10 cellular contexts compared by ENCODE assay signal in the genomic region with DNA sequence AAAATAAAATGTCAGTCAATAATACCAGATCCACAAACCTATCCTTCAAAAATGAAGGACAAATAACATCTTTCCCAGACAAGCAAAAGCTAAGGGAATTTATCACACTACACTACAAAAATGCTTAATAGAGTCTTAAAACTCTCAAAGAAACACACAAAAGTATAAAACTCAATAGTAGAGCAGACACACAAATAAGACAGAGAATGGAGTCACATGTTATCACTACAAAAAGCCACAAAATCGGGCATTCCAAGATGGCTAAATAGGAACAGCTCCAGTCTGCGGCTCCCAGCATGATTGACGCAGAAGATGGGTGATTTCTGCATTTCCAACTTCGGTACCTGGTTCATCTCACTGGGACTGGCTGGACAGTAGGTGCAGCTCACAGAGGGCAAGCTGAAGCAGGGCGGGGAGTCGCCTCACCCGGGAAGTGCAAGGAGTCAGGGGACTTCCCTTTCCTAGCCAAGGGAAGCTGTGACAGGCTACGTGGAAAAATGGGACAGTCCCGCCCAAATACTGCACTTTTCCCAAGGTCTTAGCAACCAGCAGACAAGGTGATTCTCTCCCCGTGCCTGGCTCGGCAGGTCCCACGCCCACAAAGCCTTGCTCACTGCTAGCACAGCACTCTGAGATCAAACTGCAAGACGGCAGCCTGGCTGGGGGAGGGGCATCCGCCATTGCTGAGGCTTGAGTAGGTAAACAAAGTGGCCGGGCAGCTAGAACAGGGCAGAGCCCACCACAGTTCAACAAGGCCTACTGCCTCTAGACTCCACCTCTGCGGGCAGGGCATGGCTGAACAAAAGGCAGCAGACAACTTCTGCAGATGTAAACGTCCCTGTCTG. TPM values are rescaled to one million over a fixed set of nuclear protein-coding genes. Genes with fewer than 3 reads are reported as not detected.
DNase-seq lines count a peak whose midpoint lies in the region; ATAC-seq and TF ChIP-seq lines count a peak whose summit lies in the region.
"Had no signal": no experiment of that assay in that cellular context is flagged by ENCODE, and none has a peak within 500 bp of the region (broad histone marks: within the 10 kb centered on the region; RNA-seq: fewer than 3 reads in every experiment).

No MANE protein-coding gene starts in this region.

- H3K27me3 ChIP-seq in H9 (ENCODE audit: insufficient read depth, low read length) (no peaks in the 10 kb centered on the region), Peyer's patch (no peaks in the 10 kb centered on the region), ectodermal cell (ENCODE audit: control insufficient read depth, insufficient read depth, low read length, poor library complexity, severe bottlenecking) (no peaks in the 10 kb centered on the region), tibial nerve (no peaks in the 10 kb centered on the region)

- H4K5ac ChIP-seq in H9 (ENCODE audit: insufficient read length, low read depth, low read length) = peak overlapping the region; percentile 9

- H3K4me3 ChIP-seq in Peyer's patch = peak overlapping the region in 2 of 4 donors; percentile 8 to 36
- H3K4me3 ChIP-seq in ectodermal cell (ENCODE audit: insufficient read depth, low read depth, low read length) = peak overlapping the region; percentile 10
- no peak overlapping the region for H3K4me3 ChIP-seq in tibial nerve

- H3K9me3 ChIP-seq in H9 (ENCODE audit: control insufficient read depth, low read depth, low read length) (no peaks in the 10 kb centered on the region), Peyer's patch (no peaks in the 10 kb centered on the region), ectodermal cell (ENCODE audit: control insufficient read depth, low read length) (no peaks in the 10 kb centered on the region), tibial nerve (peaks cover 0 to 33% (median under 1%) of the 10 kb centered on the region in 4 donors)

- peak; percentile 64 for DNase-seq in H9
- DNase-seq in Peyer's patch = peak; percentile 52 to 66 (median 63)
- DNase-seq in naive thymus-derived CD8-positive, alpha-beta T cell = peak in 7 of 10 donors; percentile 24 to 81 (median 59)
- DNase-seq in tibial nerve (ENCODE audit: low spot score in 2 of 2) = no peak
- DNase-seq in activated CD4-positive, CD25-positive, alpha-beta regulatory T cell (lab: John Stamatoyannopoulos, UW) = no peak
- no peak for DNase-seq in AG20443 (ENCODE audit: low spot score)

- H3K9ac ChIP-seq in H9 (ENCODE audit: extremely low read depth, insufficient read length, low read length) = peak overlapping the region; percentile 33

- peaks cover 4% of the 10 kb centered on the region for H3K23me2 ChIP-seq in H9 (ENCODE audit: insufficient read length, low read depth, low read length, poor library complexity, severe bottlenecking)

- H3K23ac ChIP-seq in H9 (ENCODE audit: insufficient read length, low read depth, low read length) = no peak overlapping the region

- no CpG with 5 or more reads among the region's 17 CpGs for WGBS in H9 (ENCODE audit: extremely low coverage, insufficient read length, low lambda C conversion rate)
- 40 to 41% methylated on average over 17 of the region's 17 CpGs for WGBS in ectodermal cell, 2 experiments
- 75 to 79% methylated on average over 15 of the region's 17 CpGs for WGBS in tibial nerve, 2 donors

- H2AK5ac ChIP-seq in H9 (ENCODE audit: insufficient read length, low read length) = no peak overlapping the region

- POLR2A ChIA-PET in naive thymus-derived CD8-positive, alpha-beta T cell (lab: Charles Lee) = interaction anchor here (0.6 to 1.7 kb wide), 4 partner anchors 46 to 187 kb away, joined by 3 to 9 read pairs (median 6); a partner anchor contains a TSS

- H4K91ac ChIP-seq in H9 (ENCODE audit: insufficient read length, low read depth, low read length) = no peak overlapping the region

- no peak overlapping the region for H2BK5ac ChIP-seq in H9 (ENCODE audit: insufficient read length, low read length)

- H2BK15ac ChIP-seq in H9 (ENCODE audit: low read depth, low read length) = no peak overlapping the region

- no peaks in the 10 kb centered on the region for H4K20me1 ChIP-seq in H9 (ENCODE audit: control insufficient read depth, insufficient read depth, insufficient read length)

- H3K36me3 ChIP-seq in Peyer's patch (no peaks in the 10 kb centered on the region), ectodermal cell (ENCODE audit: control insufficient read depth, insufficient read depth, low read length) (no peaks in the 10 kb centered on the region), tibial nerve (peaks cover 0 to 34% (median 0%) of the 10 kb centered on the region in 3 donors)

- H2BK12ac ChIP-seq in H9 (ENCODE audit: insufficient read length, low read depth, low read length) = no peak overlapping the region

- peaks cover 3% of the 10 kb centered on the region for H3K79me1 ChIP-seq in H9 (ENCODE audit: insufficient read depth, low read depth, low read length, poor library complexity, severe bottlenecking)

- H3K18ac ChIP-seq in H9 (ENCODE audit: insufficient read length, low read depth, low read length) = peak overlapping the region; percentile 77

- H3K27ac Mint-ChIP-seq in H9 = peak overlapping the region; percentile 78 to 96 (median 95)
- H3K27ac Mint-ChIP-seq in naive thymus-derived CD8-positive, alpha-beta T cell = peak overlapping the region; percentile 70 to 98 (median 91)

- no peaks in the 10 kb centered on the region; the same call in 1 of the 2 replicates for H3K79me2 ChIP-seq in H9 (ENCODE audit: insufficient read depth, low read length)

- H4K8ac ChIP-seq in H9 (replicated peaks; ENCODE audit: insufficient read length, low read depth, low read length) = no peak overlapping the region

- TF ChIP-seq POLR2A in Peyer's patch (IDR thresholded peaks at IDR 0.05) (no peak), tibial nerve (IDR thresholded peaks at IDR 0.05) (no peak)

- H2BK120ac ChIP-seq in H9 (ENCODE audit: low read depth, low read length, poor library complexity, severe bottlenecking) = no peak overlapping the region

- peaks cover 15% of the 10 kb centered on the region in 2 experiments for H3K9me3 Mint-ChIP-seq in H9
- peaks cover 0 to 28% (median 8%) of the 10 kb centered on the region in 9 donors for H3K9me3 Mint-ChIP-seq in naive thymus-derived CD8-positive, alpha-beta T cell

- H2BK20ac ChIP-seq in H9 (ENCODE audit: low read depth, low read length, poor library complexity, severe bottlenecking) = no peak overlapping the region

- H3K4ac ChIP-seq in H9 (ENCODE audit: low read depth, low read length) = no peak overlapping the region

- H3K4me3 Mint-ChIP-seq in H9 = peak overlapping the region; percentile 72 to 73
- peak overlapping the region in 8 of 10 donors; percentile 53 to 90 (median 72) for H3K4me3 Mint-ChIP-seq in naive thymus-derived CD8-positive, alpha-beta T cell

- no peaks in the 10 kb centered on the region; the same call in 1 of the 2 replicates for H3K27me3 Mint-ChIP-seq in H9 (ENCODE audit: low read depth)
- H3K27me3 Mint-ChIP-seq in naive thymus-derived CD8-positive, alpha-beta T cell = no peaks in the 10 kb centered on the region

- peak overlapping the region; percentile 56 for H3K4me2 ChIP-seq in H9 (ENCODE audit: insufficient read depth, insufficient read length, low read length)

- H3K56ac ChIP-seq in H9 (ENCODE audit: insufficient read length, low read depth, low read length) = no peak overlapping the region

- H3K27ac ChIP-seq in H9 (ENCODE audit: insufficient read length, low read depth, low read length) (no peak overlapping the region), Peyer's patch (peak overlapping the region in 2 of 4 donors; percentile 43 to 52), ectodermal cell (ENCODE audit: insufficient read depth, low read depth, low read length, poor library complexity, severe bottlenecking) (no peak overlapping the region), tibial nerve (no peak overlapping the region)
- H3K27ac ChIP-seq: epithelial cell of prostate, VCaP had no signal

- H2AFZ ChIP-seq in H9 (ENCODE audit: low read length) = no peak overlapping the region

- H3K4me1 Mint-ChIP-seq in H9 = peaks cover 15 to 17% of the 10 kb centered on the region in 2 experiments
- H3K4me1 Mint-ChIP-seq in naive thymus-derived CD8-positive, alpha-beta T cell = peaks cover 42 to 79% (median 68%) of the 10 kb centered on the region in 4 donors

- TF ChIP-seq CTCF in H9 (conservative IDR thresholded peaks at IDR 0.05) = no peak
- no peak for TF ChIP-seq CTCF in Peyer's patch (IDR thresholded peaks at IDR 0.05)
- TF ChIP-seq CTCF in tibial nerve (IDR thresholded peaks at IDR 0.05) = no peak

- H3T11ph ChIP-seq in H9 (ENCODE audit: low read length) = no peak overlapping the region

- peak overlapping the region; percentile 84; the same call in 1 of the 2 replicates for H3K14ac ChIP-seq in H9 (ENCODE audit: insufficient read depth, low read length)

- peaks cover 7 to 20% (median 8%) of the 10 kb centered on the region in 3 experiments for H3K36me3 Mint-ChIP-seq in H9 (ENCODE audit: insufficient read depth in 1 of 3, low read depth in 3 of 3)
- peaks cover 10 to 39% (median 30%) of the 10 kb centered on the region in 3 donors for H3K36me3 Mint-ChIP-seq in naive thymus-derived CD8-positive, alpha-beta T cell

- no peaks in the 10 kb centered on the region for H3K4me1 ChIP-seq in H9 (ENCODE audit: insufficient read depth, low read length)
- no peaks in the 10 kb centered on the region for H3K4me1 ChIP-seq in Peyer's patch
- H3K4me1 ChIP-seq in ectodermal cell (ENCODE audit: control insufficient read depth, insufficient read depth, low read length) = no peaks in the 10 kb centered on the region
- no peaks in the 10 kb centered on the region for H3K4me1 ChIP-seq in tibial nerve

- peak in 1 of 2 donors; percentile 76 for ATAC-seq in naive thymus-derived CD8-positive, alpha-beta T cell
- ATAC-seq in GM19351 (IDR thresholded peaks at IDR 0.05; ENCODE audit: unreplicated experiment) = no peak

- no peak for TF ChIP-seq EP300 in tibial nerve (IDR thresholded peaks at IDR 0.05)

RNA-seq across cellular contexts. Expression of a gene that starts 46.3 kb away (rescaled TPM):
- total RNA-seq in H9 (2021) (8.0 and 8.4 TPM in 2 replicates), Peyer's patch (10 to 100 TPM; 13.5 to 44.6 (median 20.2) TPM), tibial nerve (10 to 100 TPM; 26.1 to 40.0 (median 36.9) TPM)
- polyA plus RNA-seq in ectodermal cell (2013, experiment 1 of 4) = 17.4 TPM
- 22.9 TPM for polyA plus RNA-seq in ectodermal cell (2013, experiment 2 of 4)
- 17.5 TPM for polyA plus RNA-seq in ectodermal cell (2013, experiment 3 of 4)
- 23.6 TPM for polyA plus RNA-seq in ectodermal cell (2013, experiment 4 of 4)
- total RNA-seq in naive thymus-derived CD8-positive, alpha-beta T cell = 10 to 100 TPM; 71.2 to 72.5 TPM
- polyA plus RNA-seq in naive thymus-derived CD8-positive, alpha-beta T cell = 10 to 100 TPM in 1 of 3 donors, 1 to 10 TPM in 2; 6.7 to 11.2 (median 9.3) TPM

Comparison
In these comparisons a context has a peak if more than half of its experiments do, and no peak if none do; other contexts are left out.
1. DNase-seq: peak in H9 (single experiment), Peyer's patch (3 of 3) and naive thymus-derived CD8-positive, alpha-beta T cell (7 of 10); none in tibial nerve (0 of 2), activated CD4-positive, CD25-positive, alpha-beta regulatory T cell (0 of 4) and AG20443 (single experiment).